1 cellular context compared by ENCODE assay signal in the genomic region with DNA sequence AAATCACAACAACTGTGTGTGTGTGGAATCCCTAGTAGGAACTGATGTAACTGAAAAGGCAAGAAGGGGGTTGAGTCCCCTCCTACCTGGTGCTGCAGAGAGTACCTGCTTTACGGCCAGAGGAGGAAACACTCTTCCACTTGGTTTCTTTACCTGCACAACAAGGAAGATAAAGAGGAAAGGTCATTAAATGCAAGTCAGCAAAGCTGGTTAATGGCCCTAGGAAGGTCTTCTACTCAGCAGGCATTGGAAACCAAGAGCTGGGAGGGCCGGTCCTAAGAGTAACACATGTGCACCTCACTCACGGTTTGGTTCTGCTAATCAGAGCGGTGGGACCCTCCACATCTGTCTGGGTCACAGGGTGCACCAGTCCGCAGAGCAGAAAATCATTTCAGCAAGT.
A peak's percentile ranks its signal among the peaks of the same experiment; 100 is the strongest.
TF ChIP-seq lines count a peak whose summit lies in the region.

No MANE protein-coding gene starts in this region.

TF ChIP-seq in A549, 52 proteins besides CTCF, POLR2A, EP300 and RAD21:
- peak; percentile 44 for TF ChIP-seq MAFK (IDR thresholded peaks at IDR 0.05; ENCODE audit: partially characterized antibody)
